1 cellular context compared by ENCODE assay signal in genomic region chr3:126078866-126079265, GRCh38.
TF ChIP-seq lines count a peak whose summit lies in the region.

No MANE protein-coding gene starts in this region.

TF ChIP-seq in IMR-90, 13 proteins besides CTCF, POLR2A, EP300 and RAD21:
- TF ChIP-seq FOS (IDR thresholded peaks at IDR 0.05; ENCODE audit: low read depth, low read length), result no peak
- TF ChIP-seq MXI1 (IDR thresholded peaks at IDR 0.05; ENCODE audit: borderline replicate concordance, low read depth, low read length), result no peak
TF ChIP-seq in IMR-90: peak in this region for 0.
